In the genomic region with DNA sequence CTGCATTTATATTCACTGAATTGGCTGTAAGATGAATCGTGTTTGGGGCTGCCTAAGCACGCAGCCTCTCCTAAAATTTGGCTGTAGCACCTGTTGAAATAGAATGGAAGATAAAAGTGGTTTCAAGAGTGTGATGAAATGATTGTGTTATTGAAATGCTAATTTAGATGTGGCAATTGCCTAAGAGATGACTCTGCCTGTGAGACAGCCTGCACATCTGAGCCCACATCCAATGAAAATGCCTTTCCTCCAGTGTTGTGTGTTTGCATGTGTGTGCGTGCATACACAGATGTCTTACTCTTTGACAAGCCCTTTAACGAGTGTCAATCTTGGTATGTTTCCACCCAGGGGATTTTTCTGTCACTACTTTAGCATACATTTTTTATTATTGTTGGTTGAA, we compare ENCODE assay signal across 17 cellular contexts.
DNase-seq lines count a peak whose midpoint lies in the region; ATAC-seq and TF ChIP-seq lines count a peak whose summit lies in the region.
"Had no signal": no experiment of that assay in that cellular context is flagged by ENCODE, and none has a peak within 500 bp of the region (broad histone marks: within the 10 kb centered on the region; RNA-seq: fewer than 3 reads in every experiment).

No MANE protein-coding gene starts in this region.

- no peak overlapping the region for H2AFZ ChIP-seq in MM.1S (ENCODE audit: low read length)

- no peaks in the 10 kb centered on the region for H3K79me2 ChIP-seq in MM.1S (ENCODE audit: low read length)

- TF ChIP-seq CTCF in foreskin keratinocyte (conservative IDR thresholded peaks at IDR 0.05) (no peak), MM.1S (IDR thresholded peaks at IDR 0.05; ENCODE audit: low read length) (no peak)

- H3K9ac ChIP-seq in MM.1S (ENCODE audit: low read length): no peak overlapping the region

- DNase-seq in NCI-H1105 (lab: John Stamatoyannopoulos, UW) (peak; percentile 42), NCI-H1436 (lab: John Stamatoyannopoulos, UW) (peak; percentile 65), NCI-H345 treated with DMSO at 0.1 percent for 48 hours (lab: John Stamatoyannopoulos, UW; ENCODE audit: unreplicated experiment) (peak; percentile 43), foreskin keratinocyte (peak; percentile 54 to 58), MM.1S (no peak), cortex of kidney (lab: John Stamatoyannopoulos, UW) (no peak)
- DNase-seq in stimulated activated CD8-positive, alpha-beta memory T cell treated with anti-CD3 and anti-CD28 coated beads, Interleukin-4, amount 100 ng/mL, for 48 hours: no peak
- DNase-seq: C1 segment of cervical spinal cord; CD8-positive, alpha-beta memory T cell; GDM1; HCEC 1CT; NCI-H2029 treated with DMSO at 0.1 percent for 48 hours; NCI-H2227 treated with DMSO at 0.1 percent for 48 hours; NCI-H526; SW 1271; T-helper 2 cell had no signal

- H3K36me3 ChIP-seq in MM.1S (replicated peaks; ENCODE audit: insufficient read depth, low read length): no peaks in the 10 kb centered on the region

- no peaks in the 10 kb centered on the region for H3K27me3 ChIP-seq in foreskin keratinocyte
- H3K27me3 ChIP-seq in MM.1S (replicated peaks; ENCODE audit: insufficient read depth, low read length): no peaks in the 10 kb centered on the region

- no peak for ATAC-seq in foreskin keratinocyte
- ATAC-seq: Panc1 had no signal

- no peaks in the 10 kb centered on the region for H3K9me3 ChIP-seq in MM.1S (replicated peaks; ENCODE audit: insufficient read depth, low read length)

- H3F3A ChIP-seq in MM.1S (ENCODE audit: insufficient read depth, low read length): no peaks in the 10 kb centered on the region

- H3K4me3 ChIP-seq in MM.1S (ENCODE audit: low read length): no peak overlapping the region

- no peak overlapping the region for H3K27ac ChIP-seq in foreskin keratinocyte
- no peak overlapping the region for H3K27ac ChIP-seq in MM.1S (ENCODE audit: low read length)

- no peaks in the 10 kb centered on the region for H3K4me1 ChIP-seq in foreskin keratinocyte
- H3K4me1 ChIP-seq in MM.1S (ENCODE audit: low read length): no peaks in the 10 kb centered on the region

- no peaks in the 10 kb centered on the region for H4K20me1 ChIP-seq in MM.1S (ENCODE audit: insufficient read depth, low read length)

- no peaks in the 10 kb centered on the region for H3K9me2 ChIP-seq in MM.1S (replicated peaks; ENCODE audit: insufficient read depth, low read length)

- no peak overlapping the region for H3K4me2 ChIP-seq in MM.1S (ENCODE audit: low read depth, low read length)

Comparison
In these comparisons a context has a peak if more than half of its experiments do, and no peak if none do; other contexts are left out.
1. DNase-seq: peak in NCI-H1105 (single experiment), NCI-H1436 (single experiment), NCI-H345 treated with DMSO at 0.1 percent for 48 hours (single experiment) and foreskin keratinocyte (2 of 2); none in MM.1S (single experiment), stimulated activated CD8-positive, alpha-beta memory T cell treated with anti-CD3 and anti-CD28 coated beads, Interleukin-4, amount 100 ng/mL, for 48 hours (single experiment) and cortex of kidney (single experiment).